Comparison of ENCODE assay signal across 7 cellular contexts in the genomic region with DNA sequence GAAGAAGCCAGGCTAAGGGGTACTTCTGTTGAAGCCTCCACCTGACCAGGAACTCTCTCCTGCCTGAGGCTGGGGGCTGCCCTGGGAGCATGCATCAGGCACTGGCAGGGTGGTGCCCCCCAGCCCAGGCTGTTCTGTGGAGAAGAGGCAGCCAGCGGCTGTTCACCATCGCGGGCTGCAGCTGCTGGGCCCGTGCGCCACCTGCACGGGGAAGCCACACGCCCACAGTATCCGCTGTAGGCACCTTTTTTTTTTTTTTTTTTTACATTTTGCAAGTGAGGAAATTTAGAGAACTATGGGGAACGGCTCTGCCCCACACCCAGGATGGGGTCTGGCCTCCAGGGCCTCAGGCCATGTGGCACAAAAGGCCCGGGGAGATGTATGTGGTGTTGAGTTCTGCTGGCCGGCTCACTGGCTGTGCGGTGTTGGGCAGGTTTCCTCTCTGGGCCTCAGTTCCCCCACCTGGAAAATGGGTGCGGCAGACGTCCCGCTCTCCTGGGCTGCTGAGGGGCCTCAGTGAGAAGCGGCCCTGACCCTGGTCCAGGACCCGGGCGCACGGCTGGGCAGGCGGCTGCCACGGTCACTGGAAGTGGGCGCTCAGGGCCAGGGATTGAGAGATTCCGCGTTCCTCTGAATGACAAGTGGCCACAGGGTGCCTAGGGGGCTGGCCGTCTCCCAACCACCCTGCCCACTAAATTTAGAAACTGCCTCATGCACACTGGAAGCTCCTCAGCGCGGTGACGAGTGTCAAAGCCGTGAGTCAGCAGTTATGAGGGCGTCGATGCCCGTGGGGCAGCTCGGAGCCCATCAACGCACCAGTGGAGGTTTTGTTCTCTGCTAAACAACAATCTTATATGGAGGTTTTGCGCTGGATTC. TPM values are rescaled to one million over a fixed set of nuclear protein-coding genes. Genes with fewer than 3 reads are reported as not detected.
DNase-seq lines count a peak whose midpoint lies in the region; ATAC-seq lines count a peak whose summit lies in the region.
"Had no signal": no experiment of that assay in that cellular context is flagged by ENCODE, and none has a peak within 500 bp of the region (broad histone marks: within the 10 kb centered on the region; RNA-seq: fewer than 3 reads in every experiment).

No MANE protein-coding gene starts in this region.

- no peak overlapping the region for H3K56ac ChIP-seq in mesendoderm (ENCODE audit: low read length)

- POLR2A ChIA-PET in activated CD4-positive, alpha-beta T cell treated with anti-CD3 and anti-CD28 coated beads for 36 hours (lab: Charles Lee), result interaction anchor here (0.6 kb wide), 1 partner anchor 241 kb away, joined by 4 read pairs; no protein-coding TSS in a partner anchor

- peak; percentile 84 for ATAC-seq in activated CD4-positive, alpha-beta T cell treated with anti-CD3 and anti-CD28 coated beads for 36 hours
- peak; percentile 28 for ATAC-seq in left colon

- H4K8ac ChIP-seq in mesendoderm (ENCODE audit: low read depth, low read length), result no peak overlapping the region

- H3K23ac ChIP-seq in mesendoderm (ENCODE audit: low read length), result no peak overlapping the region

- peak overlapping the region; percentile 30 for H3K4me3 Mint-ChIP-seq in activated CD4-positive, alpha-beta T cell treated with anti-CD3 and anti-CD28 coated beads for 36 hours

- WGBS in mesendoderm (ENCODE audit: extremely low coverage, insufficient coverage, low lambda C conversion rate), result no CpG with 5 or more reads among the region's 35 CpGs

- H3K4ac ChIP-seq in mesendoderm (ENCODE audit: low read depth, low read length), result no peak overlapping the region

- DNase-seq in activated CD4-positive, alpha-beta T cell treated with anti-CD3 and anti-CD28 coated beads for 36 hours, result peak; percentile 75
- no peak for DNase-seq in activated CD4-positive, alpha-beta T cell treated with anti-CD3 and anti-CD28 coated beads for 1 hour
- DNase-seq in activated T-helper 1 cell treated with Interleukin-2 at 50 U/mL for 16 hours (ENCODE audit: low read depth) (peak; percentile 25), left colon (peak in 1 of 2 donors; percentile 26), mesendoderm (no peak), NCI-H1930 (lab: John Stamatoyannopoulos, UW) (no peak)

- no peak overlapping the region for H2BK120ac ChIP-seq in mesendoderm (ENCODE audit: low read depth, low read length)

- no peak overlapping the region for H3K9ac ChIP-seq in mesendoderm (ENCODE audit: low read length)

- H3K27me3 ChIP-seq in mesendoderm (ENCODE audit: insufficient read depth, low read length, poor library complexity), result no peaks in the 10 kb centered on the region

- H3K4me3 ChIP-seq in mesendoderm (ENCODE audit: low read length), result no peak overlapping the region

- peak overlapping the region; percentile 79 for H3K27ac Mint-ChIP-seq in activated CD4-positive, alpha-beta T cell treated with anti-CD3 and anti-CD28 coated beads for 36 hours

- no peak overlapping the region for H3K4me2 ChIP-seq in mesendoderm (ENCODE audit: low read length)

- no peaks in the 10 kb centered on the region for H3K36me3 Mint-ChIP-seq in activated CD4-positive, alpha-beta T cell treated with anti-CD3 and anti-CD28 coated beads for 36 hours (ENCODE audit: low read depth)

- no peaks in the 10 kb centered on the region for H3K9me3 Mint-ChIP-seq in activated CD4-positive, alpha-beta T cell treated with anti-CD3 and anti-CD28 coated beads for 36 hours (ENCODE audit: low read depth)

- no peak overlapping the region for H2BK15ac ChIP-seq in mesendoderm (replicated peaks; ENCODE audit: low read depth)

- H3K36me3 ChIP-seq in mesendoderm (ENCODE audit: control insufficient read depth, insufficient read depth, low read length), result no peaks in the 10 kb centered on the region

- peaks cover 38% of the 10 kb centered on the region for H3K4me1 Mint-ChIP-seq in activated CD4-positive, alpha-beta T cell treated with anti-CD3 and anti-CD28 coated beads for 36 hours

- CTCF ChIA-PET in activated CD4-positive, alpha-beta T cell treated with anti-CD3 and anti-CD28 coated beads for 36 hours (lab: Charles Lee), result no interaction called here

- no peak overlapping the region for H3K18ac ChIP-seq in mesendoderm (ENCODE audit: low read length)

- no peak overlapping the region for H2BK5ac ChIP-seq in mesendoderm (ENCODE audit: low read length)

- H3K79me2 ChIP-seq in mesendoderm (ENCODE audit: control insufficient read depth, insufficient read depth, low read length), result no peaks in the 10 kb centered on the region

- no peaks in the 10 kb centered on the region for H3K79me1 ChIP-seq in mesendoderm (ENCODE audit: low read length)

- no peaks in the 10 kb centered on the region for H3K27me3 Mint-ChIP-seq in activated CD4-positive, alpha-beta T cell treated with anti-CD3 and anti-CD28 coated beads for 36 hours

- H4K5ac ChIP-seq in mesendoderm (ENCODE audit: low read length), result no peak overlapping the region

- intact Hi-C loops in activated CD4-positive, alpha-beta T cell treated with anti-CD3 and anti-CD28 coated beads for 36 hours (cut with DNase I, micrococcal nuclease), result loop anchor here in 1 of 2 experiments (1.0 kb wide), 1 partner anchor 17 kb away; a partner anchor contains a TSS
- intact Hi-C loops in left colon (cut with DNase I, micrococcal nuclease), result no loop called here

- H3K4me1 ChIP-seq in mesendoderm (ENCODE audit: control insufficient read depth, low read depth, low read length), result no peaks in the 10 kb centered on the region

- no peak overlapping the region for H2AK5ac ChIP-seq in mesendoderm (ENCODE audit: low read length)

- H3K27ac ChIP-seq in mesendoderm (ENCODE audit: low read depth, low read length), result no peak overlapping the region
- H3K27ac ChIP-seq: C4-2B had no signal

RNA-seq across cellular contexts. Expression of a gene that starts 8.8 kb away (rescaled TPM):
- total RNA-seq in activated CD4-positive, alpha-beta T cell treated with anti-CD3 and anti-CD28 coated beads for 36 hours, result 10 to 100 TPM; 78.1 to 81.7 TPM
- total RNA-seq in left colon, result 10 to 100 TPM; 67.7 to 67.8 TPM
- polyA plus RNA-seq in mesendoderm (2013, experiment 1 of 2), result 31.6 TPM
- polyA plus RNA-seq in mesendoderm (2013, experiment 2 of 2), result 33.7 TPM

RNA-seq across cellular contexts. Expression of a gene that starts 17.5 kb away (rescaled TPM):
- total RNA-seq in activated CD4-positive, alpha-beta T cell treated with anti-CD3 and anti-CD28 coated beads for 36 hours, result 10 to 100 TPM; 28.7 to 33.1 TPM
- total RNA-seq in left colon, result 10 to 100 TPM; 42.9 to 45.8 TPM
- polyA plus RNA-seq in mesendoderm (2013, experiment 1 of 2), result 5.8 TPM
- polyA plus RNA-seq in mesendoderm (2013, experiment 2 of 2), result 5.8 TPM

RNA-seq across cellular contexts. Expression of a gene that starts 43.0 kb away (rescaled TPM):
- total RNA-seq in activated CD4-positive, alpha-beta T cell treated with anti-CD3 and anti-CD28 coated beads for 36 hours, result under 1 TPM; 0.05 to 0.14 TPM
- total RNA-seq in left colon, result 10 to 100 TPM; 57.6 to 58.3 TPM
- polyA plus RNA-seq in mesendoderm (2013, experiment 1 of 2), result 0.72 TPM
- 0.78 TPM for polyA plus RNA-seq in mesendoderm (2013, experiment 2 of 2)

RNA-seq across cellular contexts. Expression of a gene that starts 53.7 kb away (rescaled TPM):
- 1 to 10 TPM; 1.9 to 2.7 TPM for total RNA-seq in activated CD4-positive, alpha-beta T cell treated with anti-CD3 and anti-CD28 coated beads for 36 hours
- total RNA-seq in left colon, result 10 to 100 TPM; 68.6 to 83.2 TPM
- polyA plus RNA-seq in mesendoderm (2013, experiment 1 of 2), result 4.0 TPM
- polyA plus RNA-seq in mesendoderm (2013, experiment 2 of 2), result 3.6 TPM

RNA-seq across cellular contexts. Expression of a gene that starts 56.8 kb away (rescaled TPM):
- total RNA-seq in activated CD4-positive, alpha-beta T cell treated with anti-CD3 and anti-CD28 coated beads for 36 hours, result 10 to 100 TPM; 21.4 to 33.0 TPM
- total RNA-seq in left colon, result 10 to 100 TPM; 29.3 to 35.0 TPM
- 13.5 TPM for polyA plus RNA-seq in mesendoderm (2013, experiment 1 of 2)
- polyA plus RNA-seq in mesendoderm (2013, experiment 2 of 2), result 12.9 TPM

Comparison
In these comparisons a context has a peak if more than half of its experiments do, and no peak if none do; other contexts are left out.
1. DNase-seq: peak in activated CD4-positive, alpha-beta T cell treated with anti-CD3 and anti-CD28 coated beads for 36 hours (single experiment) and activated T-helper 1 cell treated with Interleukin-2 at 50 U/mL for 16 hours (single experiment); none in activated CD4-positive, alpha-beta T cell treated with anti-CD3 and anti-CD28 coated beads for 1 hour (single experiment), mesendoderm (single experiment) and NCI-H1930 (0 of 2).
2. RNA of a gene that starts 43.0 kb away (total RNA-seq): 57.6 to 58.3 TPM in left colon; 0.05 to 0.14 TPM in activated CD4-positive, alpha-beta T cell treated with anti-CD3 and anti-CD28 coated beads for 36 hours; every median in the first group is over 10 times any median in the second.